Comparison of ENCODE assay signal across 9 cellular contexts in genomic region chr9:69877852-69878507, GRCh38. TPM values are rescaled to one million over a fixed set of nuclear protein-coding genes. Genes with fewer than 3 reads are reported as not detected.
DNase-seq lines count a peak whose midpoint lies in the region; ATAC-seq and TF ChIP-seq lines count a peak whose summit lies in the region.
"Had no signal": no experiment of that assay in that cellular context is flagged by ENCODE, and none has a peak within 500 bp of the region (broad histone marks: within the 10 kb centered on the region; RNA-seq: fewer than 3 reads in every experiment).

No MANE protein-coding gene starts in this region.

- H3K27me3 ChIP-seq in colonic mucosa, result no peaks in the 10 kb centered on the region

- intact Hi-C loops in colonic mucosa (cut with DNase I), result loop anchor here (2.0 to 10.0 kb wide), 2 partner anchors 333 to 455 kb away; no protein-coding TSS in a partner anchor

- ATAC-seq in GM18909 (IDR thresholded peaks at IDR 0.05; ENCODE audit: poor library complexity, unreplicated experiment) (peak; percentile 44), GM19395 (IDR thresholded peaks at IDR 0.05; ENCODE audit: unreplicated experiment) (no peak), HG02642 (IDR thresholded peaks at IDR 0.05; ENCODE audit: poor library complexity, unreplicated experiment) (no peak)

- no peak overlapping the region for H3K27ac ChIP-seq in colonic mucosa
- H3K27ac ChIP-seq: epithelial cell of prostate had no signal

- H3K4me3 ChIP-seq in colonic mucosa, result no peak overlapping the region

- H3K36me3 ChIP-seq in colonic mucosa, result no peaks in the 10 kb centered on the region

- no peaks in the 10 kb centered on the region for H3K9me3 ChIP-seq in colonic mucosa

- peak; percentile 44 for TF ChIP-seq CTCF in colonic mucosa (IDR thresholded peaks at IDR 0.05)

- H3K9ac ChIP-seq in colonic mucosa (ENCODE audit: low read depth in 2 of 2, low read length in 2 of 2), result no peak overlapping the region

- H3K4me1 ChIP-seq in colonic mucosa, result no peaks in the 10 kb centered on the region

- DNase-seq in Ammon's horn (ENCODE audit: low spot score) (peak; percentile 54), NCI-H526 treated with DMSO at 0.1 percent for 48 hours (lab: John Stamatoyannopoulos, UW) (peak; percentile 1), colonic mucosa (no peak), medulla oblongata (ENCODE audit: extremely low spot score) (peak; percentile 59)
- no peak for DNase-seq in stimulated activated CD4-positive, alpha-beta T cell treated with anti-CD3 and anti-CD28 coated beads, Interleukin-12 subunit alpha, Interleukin-12 subunit beta, amount 100 ng/mL, for 4 hours

RNA-seq across cellular contexts. Expression of gene CFAP95, which starts 57.4 kb away (rescaled TPM):
- under 1 TPM in 1 of 2 donors, not detected in 1; 0.58 TPM for total RNA-seq in colonic mucosa

Comparison
In these comparisons a context has a peak if more than half of its experiments do, and no peak if none do; other contexts are left out.
1. DNase-seq: peak in Ammon's horn (single experiment), NCI-H526 treated with DMSO at 0.1 percent for 48 hours (single experiment) and medulla oblongata (single experiment); none in colonic mucosa (single experiment) and stimulated activated CD4-positive, alpha-beta T cell treated with anti-CD3 and anti-CD28 coated beads, Interleukin-12 subunit alpha, Interleukin-12 subunit beta, amount 100 ng/mL, for 4 hours (single experiment).